Comparison of ENCODE assay signal across 9 cellular contexts in the genomic region with DNA sequence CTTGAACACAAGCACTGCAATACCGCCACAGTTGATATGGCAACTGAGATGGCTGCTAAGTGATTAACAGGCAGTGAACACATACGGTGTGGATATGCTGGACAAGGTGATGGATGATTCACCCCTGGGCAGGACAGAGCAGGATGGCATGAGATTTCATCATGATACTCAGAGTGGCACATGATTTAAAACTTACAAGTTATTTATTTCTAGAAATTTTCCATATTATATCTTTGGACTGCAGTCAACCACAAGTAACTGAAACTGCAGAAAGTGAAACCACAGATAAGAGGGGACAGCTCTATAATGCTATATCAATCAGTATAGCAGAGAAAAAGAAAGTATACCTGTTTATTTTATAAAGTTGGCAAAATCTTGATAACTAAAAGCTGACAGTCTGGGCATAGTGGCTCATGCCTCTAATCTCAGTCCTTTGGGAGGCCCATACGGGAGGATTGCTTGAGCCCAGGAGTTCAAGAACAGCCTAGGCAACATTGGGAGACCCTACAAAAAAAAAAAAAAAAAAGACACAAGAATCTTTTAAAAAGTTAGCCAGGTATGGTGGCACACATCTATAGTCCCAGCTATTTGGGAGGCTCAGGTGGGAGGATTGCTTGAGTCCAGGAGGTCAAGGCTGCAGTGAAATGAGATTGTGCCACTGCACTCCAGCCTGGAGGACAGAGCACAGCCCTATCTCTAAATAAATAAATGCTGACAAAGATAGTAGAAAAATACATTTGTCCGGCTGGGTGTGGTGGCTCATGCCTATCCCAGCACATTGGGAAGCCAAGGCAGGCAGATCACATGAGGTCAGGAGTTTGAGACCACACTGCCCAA. TPM values are rescaled to one million over a fixed set of nuclear protein-coding genes. Genes with fewer than 3 reads are reported as not detected.
A peak's percentile ranks its signal among the peaks of the same experiment; 100 is the strongest.
DNase-seq lines count a peak whose midpoint lies in the region; ATAC-seq and TF ChIP-seq lines count a peak whose summit lies in the region.
"Had no signal": no experiment of that assay in that cellular context is flagged by ENCODE, and none has a peak within 500 bp of the region (broad histone marks: within the 10 kb centered on the region; RNA-seq: fewer than 3 reads in every experiment).

No MANE protein-coding gene starts in this region.

- intact Hi-C loops in body of pancreas (cut with DNase I) (no loop called here), gastrocnemius medialis (cut with DNase I; ENCODE audit: low total_unique reads) (loop anchor here (10.0 kb wide), 1 partner anchor 47 kb away; no protein-coding TSS in a partner anchor)
- intact Hi-C loops in activated T-helper 1 cell treated with anti-CD3 and anti-CD28 coated beads, Interleukin-12 subunit alpha, Interleukin-12 subunit beta, Interleukin-2, Interleukin-4 antibody, amounts not matched to agents 30 ng/mL and 10 ng/mL and 1 ng/mL, durations not matched to agents 14 hours and 24 hours and 36 hours (cut with micrococcal nuclease), result no loop called here

- H3K4me3 Mint-ChIP-seq in activated T-helper 1 cell treated with anti-CD3 and anti-CD28 coated beads, Interleukin-12 subunit alpha, Interleukin-12 subunit beta, Interleukin-2, Interleukin-4 antibody, amounts not matched to agents 30 ng/mL and 10 ng/mL and 1 ng/mL, durations not matched to agents 14 hours and 24 hours and 36 hours, result no peak overlapping the region

- peaks cover 23% of the 10 kb centered on the region for H3K4me1 Mint-ChIP-seq in activated T-helper 1 cell treated with anti-CD3 and anti-CD28 coated beads, Interleukin-12 subunit alpha, Interleukin-12 subunit beta, Interleukin-2, Interleukin-4 antibody, amounts not matched to agents 30 ng/mL and 10 ng/mL and 1 ng/mL, durations not matched to agents 14 hours and 24 hours and 36 hours (ENCODE audit: low read depth)

- H3K27me3 ChIP-seq in body of pancreas, result no peaks in the 10 kb centered on the region
- no peaks in the 10 kb centered on the region for H3K27me3 ChIP-seq in gastrocnemius medialis

- DNase-seq in NCI-H146 (lab: John Stamatoyannopoulos, UW), result peak; percentile 12
- DNase-seq in NCI-H146 treated with DMSO at 0.1 percent for 48 hours (lab: John Stamatoyannopoulos, UW; ENCODE audit: unreplicated experiment), result no peak
- DNase-seq in NB4 (ENCODE audit: low read depth), result peak; percentile 32
- DNase-seq in body of pancreas, result peak in 3 of 4 donors; percentile 20 to 35 (median 30)
- peak; percentile 35 to 68 for DNase-seq in gastrocnemius medialis
- DNase-seq in activated T-helper 1 cell treated with anti-CD3 and anti-CD28 coated beads, Interleukin-12 subunit alpha, Interleukin-12 subunit beta, Interleukin-2, Interleukin-4 antibody, amounts not matched to agents 30 ng/mL and 10 ng/mL and 1 ng/mL, durations not matched to agents 14 hours and 24 hours and 36 hours (ENCODE audit: low spot score), result no peak
- no peak for DNase-seq in SHP77 treated with DMSO at 0.1 percent for 48 hours (lab: John Stamatoyannopoulos, UW)

- 35 to 39% methylated on average over 4 of the region's 4 CpGs for WGBS in body of pancreas, 2 donors

- TF ChIP-seq POLR2A in NB4 (IDR thresholded peaks at IDR 0.05; ENCODE audit: extremely low read depth, insufficient read length), result no peak
- no peak for TF ChIP-seq POLR2A in body of pancreas (IDR thresholded peaks at IDR 0.05)
- TF ChIP-seq POLR2A in gastrocnemius medialis (IDR thresholded peaks at IDR 0.05), result no peak

- H3K36me3 Mint-ChIP-seq in activated T-helper 1 cell treated with anti-CD3 and anti-CD28 coated beads, Interleukin-12 subunit alpha, Interleukin-12 subunit beta, Interleukin-2, Interleukin-4 antibody, amounts not matched to agents 30 ng/mL and 10 ng/mL and 1 ng/mL, durations not matched to agents 14 hours and 24 hours and 36 hours (ENCODE audit: low read depth), result peaks cover 5% of the 10 kb centered on the region

- no peaks in the 10 kb centered on the region for H3K36me3 ChIP-seq in body of pancreas (replicated peaks in 1 of 2; ENCODE audit: insufficient read depth in 1 of 2, low read depth in 2 of 2)
- H3K36me3 ChIP-seq in gastrocnemius medialis, result no peaks in the 10 kb centered on the region

- ATAC-seq in body of pancreas (peak; percentile 52), gastrocnemius medialis (peak; percentile 98 to 100), GM18520 (IDR thresholded peaks at IDR 0.05; ENCODE audit: unreplicated experiment) (no peak)

- H3K9me3 Mint-ChIP-seq in activated T-helper 1 cell treated with anti-CD3 and anti-CD28 coated beads, Interleukin-12 subunit alpha, Interleukin-12 subunit beta, Interleukin-2, Interleukin-4 antibody, amounts not matched to agents 30 ng/mL and 10 ng/mL and 1 ng/mL, durations not matched to agents 14 hours and 24 hours and 36 hours, result no peaks in the 10 kb centered on the region

- TF ChIP-seq CTCF in NB4 (IDR thresholded peaks at IDR 0.05; ENCODE audit: low read depth, low read length) (no peak), body of pancreas (IDR thresholded peaks at IDR 0.05) (no peak), gastrocnemius medialis (IDR thresholded peaks at IDR 0.05 in 4 of 5, conservative IDR thresholded peaks at IDR 0.05 in 1 of 5) (no peak)

- H3K27me3 Mint-ChIP-seq in activated T-helper 1 cell treated with anti-CD3 and anti-CD28 coated beads, Interleukin-12 subunit alpha, Interleukin-12 subunit beta, Interleukin-2, Interleukin-4 antibody, amounts not matched to agents 30 ng/mL and 10 ng/mL and 1 ng/mL, durations not matched to agents 14 hours and 24 hours and 36 hours (ENCODE audit: insufficient read depth), result no peaks in the 10 kb centered on the region

- H3K4me1 ChIP-seq in body of pancreas (peaks cover 21% of the 10 kb centered on the region), gastrocnemius medialis (peaks cover 8 to 18% of the 10 kb centered on the region in 2 donors)

- in situ Hi-C loops in gastrocnemius medialis (cut with MboI; ENCODE audit: low sequenced_read_pairs in 4 of 4), result no loop called here

- H3K27ac Mint-ChIP-seq in activated T-helper 1 cell treated with anti-CD3 and anti-CD28 coated beads, Interleukin-12 subunit alpha, Interleukin-12 subunit beta, Interleukin-2, Interleukin-4 antibody, amounts not matched to agents 30 ng/mL and 10 ng/mL and 1 ng/mL, durations not matched to agents 14 hours and 24 hours and 36 hours, result no peak overlapping the region

- H3K9me3 ChIP-seq in body of pancreas (no peaks in the 10 kb centered on the region), gastrocnemius medialis (no peaks in the 10 kb centered on the region)

- H3K27ac ChIP-seq in body of pancreas (peak overlapping the region in 2 of 4 donors; percentile 20 to 57), gastrocnemius medialis (peak overlapping the region in 2 of 4 donors; percentile 46 to 57)
- H3K27ac ChIP-seq: VCaP had no signal

- H3K4me3 ChIP-seq in NB4 (ENCODE audit: low read depth, low read length) (no peak overlapping the region), body of pancreas (no peak overlapping the region), gastrocnemius medialis (no peak overlapping the region)

RNA-seq across cellular contexts. Expression of gene PHACTR4, which starts 48.1 kb away (rescaled TPM):
- total RNA-seq in body of pancreas (10 to 100 TPM; 14.5 to 32.6 TPM), gastrocnemius medialis (10 to 100 TPM in 3 of 4 donors, 1 to 10 TPM in 1; 9.1 to 17.7 (median 13.4) TPM)
- 28.9 and 31.8 TPM in 2 replicates for total RNA-seq in activated T-helper 1 cell treated with anti-CD3 and anti-CD28 coated beads, Interleukin-12 subunit alpha, Interleukin-12 subunit beta, Interleukin-2, Interleukin-4 antibody, amounts not matched to agents 30 ng/mL and 10 ng/mL and 1 ng/mL, durations not matched to agents 14 hours and 24 hours and 36 hours

Comparison
In these comparisons a context has a peak if more than half of its experiments do, and no peak if none do; other contexts are left out.
1. DNase-seq: peak in NCI-H146 (single experiment), NB4 (single experiment), body of pancreas (3 of 4) and gastrocnemius medialis (2 of 2); none in NCI-H146 treated with DMSO at 0.1 percent for 48 hours (single experiment), activated T-helper 1 cell treated with anti-CD3 and anti-CD28 coated beads, Interleukin-12 subunit alpha, Interleukin-12 subunit beta, Interleukin-2, Interleukin-4 antibody, amounts not matched to agents 30 ng/mL and 10 ng/mL and 1 ng/mL, durations not matched to agents 14 hours and 24 hours and 36 hours (single experiment) and SHP77 treated with DMSO at 0.1 percent for 48 hours (single experiment).